18 cellular contexts compared by ENCODE assay signal in genomic region chr1:59666106-59666505, GRCh38.
DNase-seq lines count a peak whose midpoint lies in the region; ATAC-seq and TF ChIP-seq lines count a peak whose summit lies in the region.
"Had no signal": no experiment of that assay in that cellular context is flagged by ENCODE, and none has a peak within 500 bp of the region (broad histone marks: within the 10 kb centered on the region; RNA-seq: fewer than 3 reads in every experiment).

No MANE protein-coding gene starts in this region.

- H3K4me3 ChIP-seq in MM.1S (ENCODE audit: low read length) (no peak overlapping the region), brain microvascular endothelial cell (ENCODE audit: low read depth, low read length) (no peak overlapping the region)
- H3K4me3 ChIP-seq: lung, PC-9, SK-N-MC had no signal

- no peaks in the 10 kb centered on the region for H3K9me2 ChIP-seq in MM.1S (replicated peaks; ENCODE audit: insufficient read depth, low read length)

- H3K27me3 Mint-ChIP-seq in nephron (ENCODE audit: low read depth): peaks cover 3% of the 10 kb centered on the region
- H3K27me3 Mint-ChIP-seq: activated CD8-positive, alpha-beta T cell treated with anti-CD3 and anti-CD28 coated beads for 36 hours; CD4-positive, alpha-beta memory T cell; natural killer cell treated with Interleukin-12 subunit alpha and Interleukin-12 subunit beta and Interleukin-15 and Interleukin-18, amount 100 ng/mL, for 72 hours had no signal

- DNase-seq in CD1c-positive myeloid dendritic cell (ENCODE audit: extremely low spot score) (peak; percentile 8), MM.1S (no peak), brain microvascular endothelial cell (no peak)
- DNase-seq in activated CD4-positive, alpha-beta T cell treated with anti-CD3 and anti-CD28 coated beads for 4 hours: no peak
- no peak for DNase-seq in activated naive CD4-positive, alpha-beta T cell (lab: John Stamatoyannopoulos, UW)
- DNase-seq: activated CD8-positive, alpha-beta T cell treated with anti-CD3 and anti-CD28 coated beads for 36 hours; CD4-positive, alpha-beta memory T cell; cerebellar nuclear complex; NCI-H1436 treated with DMSO at 0.1 percent for 48 hours; NCI-H446; PC-9; stimulated activated CD4-positive, alpha-beta T cell treated with anti-CD3 and anti-CD28 coated beads, Interleukin-15, amount 100 ng/mL, for 24 hours had no signal

- H3K27ac Mint-ChIP-seq in nephron: peak overlapping the region; percentile 39 to 87 (median 84)
- H3K27ac Mint-ChIP-seq: activated CD8-positive, alpha-beta T cell treated with anti-CD3 and anti-CD28 coated beads for 36 hours; activated T-helper 1 cell treated with anti-CD3 and anti-CD28 coated beads, Interleukin-12 subunit alpha, Interleukin-12 subunit beta, Interleukin-2, Interleukin-4 antibody, amounts not matched to agents 30 ng/mL and 10 ng/mL and 1 ng/mL, durations not matched to agents 14 hours and 24 hours and 36 hours; CD4-positive, alpha-beta memory T cell; natural killer cell treated with Interleukin-12 subunit alpha and Interleukin-12 subunit beta and Interleukin-15 and Interleukin-18, amount 100 ng/mL, for 72 hours had no signal

- H3K27me3 ChIP-seq in MM.1S (replicated peaks; ENCODE audit: insufficient read depth, low read length) (no peaks in the 10 kb centered on the region), brain microvascular endothelial cell (replicated peaks) (no peaks in the 10 kb centered on the region)

- no peak overlapping the region for H3K9ac ChIP-seq in MM.1S (ENCODE audit: low read length)

- no peaks in the 10 kb centered on the region for H3F3A ChIP-seq in MM.1S (ENCODE audit: insufficient read depth, low read length)

- no peaks in the 10 kb centered on the region for H3K4me1 ChIP-seq in MM.1S (ENCODE audit: low read length)

- ATAC-seq in HG03354 (IDR thresholded peaks at IDR 0.05; ENCODE audit: poor library complexity, severe bottlenecking, unreplicated experiment): no peak
- ATAC-seq: activated CD8-positive, alpha-beta T cell treated with anti-CD3 and anti-CD28 coated beads for 36 hours; natural killer cell treated with Interleukin-12 subunit alpha and Interleukin-12 subunit beta and Interleukin-15 and Interleukin-18, amount 100 ng/mL, for 72 hours had no signal

- H3K4me3 Mint-ChIP-seq in nephron: no peak overlapping the region
- H3K4me3 Mint-ChIP-seq: activated CD8-positive, alpha-beta T cell treated with anti-CD3 and anti-CD28 coated beads for 36 hours; activated T-helper 1 cell treated with anti-CD3 and anti-CD28 coated beads, Interleukin-12 subunit alpha, Interleukin-12 subunit beta, Interleukin-2, Interleukin-4 antibody, amounts not matched to agents 30 ng/mL and 10 ng/mL and 1 ng/mL, durations not matched to agents 14 hours and 24 hours and 36 hours; CD4-positive, alpha-beta memory T cell; natural killer cell treated with Interleukin-12 subunit alpha and Interleukin-12 subunit beta and Interleukin-15 and Interleukin-18, amount 100 ng/mL, for 72 hours had no signal

- H3K36me3 ChIP-seq in MM.1S (replicated peaks; ENCODE audit: insufficient read depth, low read length) (no peaks in the 10 kb centered on the region), brain microvascular endothelial cell (replicated peaks) (no peaks in the 10 kb centered on the region)

- no peaks in the 10 kb centered on the region for H3K79me2 ChIP-seq in MM.1S (ENCODE audit: low read length)

- TF ChIP-seq CTCF in MM.1S (IDR thresholded peaks at IDR 0.05; ENCODE audit: low read length) (peak; percentile 13; the same call in 1 of the 2 replicates), brain microvascular endothelial cell (IDR thresholded peaks at IDR 0.05; ENCODE audit: low read depth, low read length, missing control alignments) (peak; percentile 19), nephron (IDR thresholded peaks at IDR 0.05; ENCODE audit: unreplicated experiment in 3 of 3) (no peak)

- H4K20me1 ChIP-seq in MM.1S (ENCODE audit: insufficient read depth, low read length): no peaks in the 10 kb centered on the region

- H3K9me3 ChIP-seq in MM.1S (replicated peaks; ENCODE audit: insufficient read depth, low read length): no peaks in the 10 kb centered on the region

- no peak overlapping the region for H3K4me2 ChIP-seq in MM.1S (ENCODE audit: low read depth, low read length)
- H3K4me2 ChIP-seq: PC-9 had no signal

- in situ Hi-C loops in brain microvascular endothelial cell (cut with HindIII; ENCODE audit: low pct_ligation_motif_present, low sequenced_read_pairs): no loop called here

- peaks cover 39% of the 10 kb centered on the region for H3K4me1 Mint-ChIP-seq in nephron
- H3K4me1 Mint-ChIP-seq: CD4-positive, alpha-beta memory T cell had no signal

- H3K9me3 Mint-ChIP-seq in nephron: no peaks in the 10 kb centered on the region
- H3K9me3 Mint-ChIP-seq: activated CD8-positive, alpha-beta T cell treated with anti-CD3 and anti-CD28 coated beads for 36 hours; activated T-helper 1 cell treated with anti-CD3 and anti-CD28 coated beads, Interleukin-12 subunit alpha, Interleukin-12 subunit beta, Interleukin-2, Interleukin-4 antibody, amounts not matched to agents 30 ng/mL and 10 ng/mL and 1 ng/mL, durations not matched to agents 14 hours and 24 hours and 36 hours; CD4-positive, alpha-beta memory T cell; natural killer cell treated with Interleukin-12 subunit alpha and Interleukin-12 subunit beta and Interleukin-15 and Interleukin-18, amount 100 ng/mL, for 72 hours had no signal

- H3K36me3 Mint-ChIP-seq in nephron (ENCODE audit: low read depth): peaks cover 4% of the 10 kb centered on the region
- H3K36me3 Mint-ChIP-seq: natural killer cell treated with Interleukin-12 subunit alpha and Interleukin-12 subunit beta and Interleukin-15 and Interleukin-18, amount 100 ng/mL, for 72 hours had no signal

- H2AFZ ChIP-seq in MM.1S (ENCODE audit: low read length): no peak overlapping the region
- H2AFZ ChIP-seq: PC-9 had no signal

- H3K27ac ChIP-seq in MM.1S (ENCODE audit: low read length) (no peak overlapping the region), brain microvascular endothelial cell (no peak overlapping the region)
- H3K27ac ChIP-seq: PC-9, SK-N-MC had no signal

Comparison
In these comparisons a context has a peak if more than half of its experiments do, and no peak if none do; other contexts are left out.
1. CTCF ChIP-seq: peak in MM.1S (single experiment) and brain microvascular endothelial cell (single experiment); none in nephron (0 of 3).